Comparison of ENCODE assay signal across 18 cellular contexts in genomic region chr11:105100976-105101630, GRCh38. TPM values are rescaled to one million over a fixed set of nuclear protein-coding genes. Genes with fewer than 3 reads are reported as not detected.
DNase-seq lines count a peak whose midpoint lies in the region; ATAC-seq and TF ChIP-seq lines count a peak whose summit lies in the region.
"Had no signal": no experiment of that assay in that cellular context is flagged by ENCODE, and none has a peak within 500 bp of the region (broad histone marks: within the 10 kb centered on the region; RNA-seq: fewer than 3 reads in every experiment).

No MANE protein-coding gene starts in this region.

- H3K4me1 Mint-ChIP-seq in T-helper 2 cell treated with Interferon-gamma antibody and Interleukin-4, amounts not matched to agents 5 μg/mL and 100 μg/mL, for 36 hours (ENCODE audit: low read depth), result peaks cover 21% of the 10 kb centered on the region
- H3K4me1 Mint-ChIP-seq: nephron had no signal

- no peaks in the 10 kb centered on the region for H3K36me3 ChIP-seq in DND-41 (ENCODE audit: insufficient read depth, low read length)
- H3K36me3 ChIP-seq: Peyer's patch, right atrium auricular region had no signal

- H3K27ac Mint-ChIP-seq in T-helper 2 cell treated with Interferon-gamma antibody and Interleukin-4, amounts not matched to agents 5 μg/mL and 100 μg/mL, for 36 hours, result peak overlapping the region; percentile 95
- H3K27ac Mint-ChIP-seq: H9, nephron had no signal

- H3K27me3 Mint-ChIP-seq in T-helper 2 cell treated with Interferon-gamma antibody and Interleukin-4, amounts not matched to agents 5 μg/mL and 100 μg/mL, for 36 hours (ENCODE audit: low read depth), result no peaks in the 10 kb centered on the region

- ATAC-seq in DND-41 (ENCODE audit: insufficient read depth, low read depth) (no peak), foreskin keratinocyte (peak; percentile 42), HG02970 (IDR thresholded peaks at IDR 0.05; ENCODE audit: low FRiP score, unreplicated experiment) (no peak), GM19452 (IDR thresholded peaks at IDR 0.05; ENCODE audit: unreplicated experiment) (no peak)

- H3K79me2 ChIP-seq in DND-41 (ENCODE audit: insufficient read depth, low read length), result no peaks in the 10 kb centered on the region

- peaks cover 6% of the 10 kb centered on the region; the same call in 1 of the 2 replicates for H3K4me1 ChIP-seq in DND-41 (ENCODE audit: insufficient read depth, low read length)
- H3K4me1 ChIP-seq in foreskin keratinocyte, result peaks cover 3% of the 10 kb centered on the region
- H3K4me1 ChIP-seq: Peyer's patch, right atrium auricular region had no signal

- H3K27me3 ChIP-seq in DND-41 (ENCODE audit: insufficient read depth, low read length, poor library complexity), result no peaks in the 10 kb centered on the region
- no peaks in the 10 kb centered on the region for H3K27me3 ChIP-seq in foreskin keratinocyte
- H3K27me3 ChIP-seq: Peyer's patch, right atrium auricular region had no signal

- peaks cover 6% of the 10 kb centered on the region for H3K36me3 Mint-ChIP-seq in T-helper 2 cell treated with Interferon-gamma antibody and Interleukin-4, amounts not matched to agents 5 μg/mL and 100 μg/mL, for 36 hours (ENCODE audit: low read depth)

- no peak overlapping the region for H3K4me2 ChIP-seq in DND-41 (ENCODE audit: insufficient read depth, low read length)

- peaks cover 8% of the 10 kb centered on the region for H3K9me3 Mint-ChIP-seq in T-helper 2 cell treated with Interferon-gamma antibody and Interleukin-4, amounts not matched to agents 5 μg/mL and 100 μg/mL, for 36 hours

- peak; percentile 47 for DNase-seq in CD1c-positive myeloid dendritic cell (ENCODE audit: extremely low spot score)
- no peak for DNase-seq in DND-41
- peak; percentile 5 for DNase-seq in T-helper 2 cell treated with Interferon-gamma antibody and Interleukin-4, amounts not matched to agents 5 μg/mL and 100 μg/mL, for 36 hours (ENCODE audit: low spot score)
- DNase-seq in foreskin keratinocyte, result peak in 1 of 2 donors; percentile 32
- DNase-seq in HCEC 1CT, result no peak
- no peak for DNase-seq in D341Med (ENCODE audit: low spot score)
- DNase-seq: kidney glomerular epithelial cell, NCI-H1092, NCI-H446 treated with DMSO at 0.1 percent for 48 hours, Peyer's patch had no signal

- H2AFZ ChIP-seq in DND-41 (ENCODE audit: low read depth, low read length), result peak overlapping the region; percentile 51; the same call in 1 of the 2 replicates

- H3K4me3 Mint-ChIP-seq in T-helper 2 cell treated with Interferon-gamma antibody and Interleukin-4, amounts not matched to agents 5 μg/mL and 100 μg/mL, for 36 hours, result peak overlapping the region; percentile 92
- H3K4me3 Mint-ChIP-seq: H9, nephron had no signal

- H3K9me3 ChIP-seq in DND-41 (ENCODE audit: insufficient read depth, low read length, severe bottlenecking), result peaks cover 5% of the 10 kb centered on the region
- H3K9me3 ChIP-seq: Peyer's patch, right atrium auricular region had no signal

- no peak overlapping the region for H3K4me3 ChIP-seq in DND-41 (ENCODE audit: low read depth in 1 of 2, low read length in 2 of 2)
- H3K4me3 ChIP-seq: Peyer's patch, right atrium auricular region had no signal

- no peaks in the 10 kb centered on the region for H4K20me1 ChIP-seq in DND-41 (ENCODE audit: insufficient read depth, low read length)

- TF ChIP-seq CTCF in DND-41 (IDR thresholded peaks at IDR 0.05; ENCODE audit: borderline replicate concordance, extremely low read depth, low read length, poor library complexity, severe bottlenecking) (no peak), foreskin keratinocyte (conservative IDR thresholded peaks at IDR 0.05) (no peak)

- H3K9ac ChIP-seq in DND-41 (ENCODE audit: low read depth, low read length), result no peak overlapping the region

- H3K27ac ChIP-seq in DND-41 (ENCODE audit: low read length), result no peak overlapping the region
- no peak overlapping the region for H3K27ac ChIP-seq in foreskin keratinocyte
- H3K27ac ChIP-seq: C4-2B, right atrium auricular region had no signal

RNA-seq across cellular contexts. Expression of gene CARD18, which starts 38.5 kb away (rescaled TPM):
- total RNA-seq in foreskin keratinocyte, result 0.48 and 0.78 TPM in 2 replicates
- 0.65 and 1.2 TPM in 2 replicates for polyA plus RNA-seq in foreskin keratinocyte
- total RNA-seq: H9; Peyer's patch; right atrium auricular region; subcutaneous adipose tissue; T-helper 2 cell treated with Interferon-gamma antibody and Interleukin-4, amounts not matched to agents 100 ng/mL and 5 ng/mL, for 36 hours had no signal

RNA-seq across cellular contexts. Expression of gene CARD16, which starts 56.0 kb away (rescaled TPM):
- total RNA-seq in foreskin keratinocyte, result 11.6 and 13.1 TPM in 2 replicates
- 18.5 and 24.0 TPM in 2 replicates for polyA plus RNA-seq in foreskin keratinocyte
- total RNA-seq: H9 had no signal

Comparison
In these comparisons a context has a peak if more than half of its experiments do, and no peak if none do; other contexts are left out.
1. DNase-seq: peak in CD1c-positive myeloid dendritic cell (single experiment) and T-helper 2 cell treated with Interferon-gamma antibody and Interleukin-4, amounts not matched to agents 5 μg/mL and 100 μg/mL, for 36 hours (single experiment); none in DND-41 (single experiment), HCEC 1CT (single experiment) and D341Med (single experiment).